Comparison of ENCODE assay signal across 14 cellular contexts in genomic region chr14:91062600-91062999, GRCh38. TPM values are rescaled to one million over a fixed set of nuclear protein-coding genes. Genes with fewer than 3 reads are reported as not detected.
DNase-seq lines count a peak whose midpoint lies in the region; ATAC-seq and TF ChIP-seq lines count a peak whose summit lies in the region.
"Had no signal": no experiment of that assay in that cellular context is flagged by ENCODE, and none has a peak within 500 bp of the region (broad histone marks: within the 10 kb centered on the region; RNA-seq: fewer than 3 reads in every experiment).

No MANE protein-coding gene starts in this region.

- H3K9me3 Mint-ChIP-seq in activated CD4-positive, alpha-beta memory T cell treated with anti-CD3 and anti-CD28 coated beads, Interleukin-2, amount 10 ng/mL, durations not matched to agents 7 days and 5 days, result peaks cover 5% of the 10 kb centered on the region
- H3K9me3 Mint-ChIP-seq in immature natural killer cell, result no peaks in the 10 kb centered on the region

- H3K4me3 ChIP-seq in BLaER1 (no peak overlapping the region), DND-41 (ENCODE audit: low read depth in 1 of 2, low read length in 2 of 2) (0 out of 4 replicates have a peak overlapping the region, but pooled peaks of 1 of the 2 experiments have one; percentile 3)
- H3K4me3 ChIP-seq: ascending aorta, colonic mucosa had no signal

- peaks cover 63% of the 10 kb centered on the region for H3K4me1 Mint-ChIP-seq in activated CD4-positive, alpha-beta memory T cell treated with anti-CD3 and anti-CD28 coated beads, Interleukin-2, amount 10 ng/mL, durations not matched to agents 7 days and 5 days
- peaks cover 65 to 71% of the 10 kb centered on the region in 2 donors for H3K4me1 Mint-ChIP-seq in immature natural killer cell

- H3K9me3 ChIP-seq in BLaER1 (no peaks in the 10 kb centered on the region), DND-41 (ENCODE audit: insufficient read depth, low read length, severe bottlenecking) (no peaks in the 10 kb centered on the region)
- H3K9me3 ChIP-seq: ascending aorta, BE2C, colonic mucosa had no signal

- POLR2A ChIA-PET in activated CD4-positive, alpha-beta memory T cell treated with anti-CD3 and anti-CD28 coated beads, Interleukin-2, amount 10 ng/mL, durations not matched to agents 7 days and 5 days (lab: Charles Lee), result interaction anchor here (0.9 to 15.3 kb wide), 14 partner anchors 10 to 354 kb away, joined by 3 to 488 read pairs (median 4); partner anchors contain the start of genes DGLUCY and GPR68

- peaks cover 36% of the 10 kb centered on the region for H3K4me1 ChIP-seq in BLaER1
- H3K4me1 ChIP-seq in DND-41 (ENCODE audit: insufficient read depth, low read length), result peaks cover 43% of the 10 kb centered on the region
- H3K4me1 ChIP-seq: colonic mucosa had no signal

- H3K27me3 Mint-ChIP-seq in activated CD4-positive, alpha-beta memory T cell treated with anti-CD3 and anti-CD28 coated beads, Interleukin-2, amount 10 ng/mL, durations not matched to agents 7 days and 5 days, result no peaks in the 10 kb centered on the region
- H3K27me3 Mint-ChIP-seq in immature natural killer cell (ENCODE audit: low read depth in 3 of 3), result peaks cover 0 to 7% (median 2%) of the 10 kb centered on the region in 3 donors
- H3K27me3 Mint-ChIP-seq: progenitor cell of endocrine pancreas had no signal

- CTCF ChIA-PET in activated CD4-positive, alpha-beta memory T cell treated with anti-CD3 and anti-CD28 coated beads, Interleukin-2, amount 10 ng/mL, durations not matched to agents 7 days and 5 days (lab: Charles Lee), result interaction anchor here (1.1 to 4.9 kb wide), 4 partner anchors 16 to 110 kb away, joined by 3 to 50 read pairs (median 13); partner anchors contain the start of gene DGLUCY

- H3K27ac Mint-ChIP-seq in activated CD4-positive, alpha-beta memory T cell treated with anti-CD3 and anti-CD28 coated beads, Interleukin-2, amount 10 ng/mL, durations not matched to agents 7 days and 5 days, result peak overlapping the region; percentile 82
- peak overlapping the region; percentile 90 to 99 (median 94) for H3K27ac Mint-ChIP-seq in immature natural killer cell
- H3K27ac Mint-ChIP-seq: progenitor cell of endocrine pancreas had no signal

- no peaks in the 10 kb centered on the region for H3K36me3 ChIP-seq in BLaER1
- no peaks in the 10 kb centered on the region; the same call in 1 of the 2 replicates for H3K36me3 ChIP-seq in DND-41 (ENCODE audit: insufficient read depth, low read length)
- H3K36me3 ChIP-seq: ascending aorta, BE2C, colonic mucosa had no signal

- H3K36me3 Mint-ChIP-seq in activated CD4-positive, alpha-beta memory T cell treated with anti-CD3 and anti-CD28 coated beads, Interleukin-2, amount 10 ng/mL, durations not matched to agents 7 days and 5 days (ENCODE audit: low read depth), result peaks cover 41% of the 10 kb centered on the region
- H3K36me3 Mint-ChIP-seq in immature natural killer cell, result peaks cover 4 to 6% (median 4%) of the 10 kb centered on the region in 3 donors

- peak overlapping the region; percentile 52 for H3K4me3 Mint-ChIP-seq in activated CD4-positive, alpha-beta memory T cell treated with anti-CD3 and anti-CD28 coated beads, Interleukin-2, amount 10 ng/mL, durations not matched to agents 7 days and 5 days
- peak overlapping the region; percentile 59 to 82 (median 66) for H3K4me3 Mint-ChIP-seq in immature natural killer cell

- H3K4me2 ChIP-seq in BLaER1 (peak overlapping the region; percentile 41), DND-41 (ENCODE audit: insufficient read depth, low read length) (peak overlapping the region; percentile 50; the same call in 1 of the 2 replicates)

- no peak for TF ChIP-seq CTCF in DND-41 (IDR thresholded peaks at IDR 0.05; ENCODE audit: borderline replicate concordance, extremely low read depth, low read length, poor library complexity, severe bottlenecking)

- peak overlapping the region; percentile 51 for H2AFZ ChIP-seq in DND-41 (ENCODE audit: low read depth, low read length)

- H4K20me1 ChIP-seq in BLaER1 (no peaks in the 10 kb centered on the region), DND-41 (ENCODE audit: insufficient read depth, low read length) (no peaks in the 10 kb centered on the region)

- H3K27me3 ChIP-seq in BLaER1 (no peaks in the 10 kb centered on the region), DND-41 (ENCODE audit: insufficient read depth, low read length, poor library complexity) (no peaks in the 10 kb centered on the region)
- H3K27me3 ChIP-seq: ascending aorta, BE2C, colonic mucosa had no signal

- DNase-seq in DND-41 (peak; percentile 15), immature natural killer cell (no peak), AG08396 (ENCODE audit: low spot score) (no peak), T-helper 9 cell (no peak)
- no peak for DNase-seq in activated CD4-positive, alpha-beta memory T cell treated with anti-CD3 and anti-CD28 coated beads, Interleukin-2, amount 10 ng/mL, durations not matched to agents 7 days and 5 days
- DNase-seq: activated CD8-positive, alpha-beta memory T cell treated with anti-CD3 and anti-CD28 coated beads, Interleukin-2, amount 50 U/mL, for 4 hours; BE2C; colonic mucosa; NCI-H2081; NCI-H526 treated with DMSO at 0.1 percent for 48 hours had no signal

- H3K9ac ChIP-seq in BLaER1 (no peak overlapping the region), DND-41 (ENCODE audit: low read depth, low read length) (peak overlapping the region; percentile 10; the same call in 1 of the 2 replicates)

- no peak overlapping the region for H3K27ac ChIP-seq in BLaER1
- H3K27ac ChIP-seq in DND-41 (ENCODE audit: low read length), result peak overlapping the region; percentile 67; the same call in 1 of the 2 replicates
- H3K27ac ChIP-seq: ascending aorta, colonic mucosa had no signal

- ATAC-seq in DND-41 (ENCODE audit: insufficient read depth, low read depth) (no peak), HG03354 (IDR thresholded peaks at IDR 0.05; ENCODE audit: poor library complexity, severe bottlenecking, unreplicated experiment) (no peak)

- peaks cover 6% of the 10 kb centered on the region for H3K79me2 ChIP-seq in DND-41 (ENCODE audit: insufficient read depth, low read length)

RNA-seq across cellular contexts. Expression of gene RPS6KA5, which starts 2.2 kb away (rescaled TPM):
- total RNA-seq in activated CD4-positive, alpha-beta memory T cell treated with anti-CD3 and anti-CD28 coated beads, Interleukin-2, amount 10 ng/mL, durations not matched to agents 7 days and 5 days, result 10 to 100 TPM; 44.5 to 49.9 TPM
- 10 to 100 TPM; 11.1 to 19.0 (median 16.6) TPM for polyA plus RNA-seq in immature natural killer cell

RNA-seq across cellular contexts. Expression of gene DGLUCY, which starts 51.3 kb away (rescaled TPM):
- total RNA-seq in activated CD4-positive, alpha-beta memory T cell treated with anti-CD3 and anti-CD28 coated beads, Interleukin-2, amount 10 ng/mL, durations not matched to agents 7 days and 5 days, result 100 to 1,000 TPM; 112 to 115 TPM
- polyA plus RNA-seq in immature natural killer cell, result 10 to 100 TPM; 31.8 to 71.6 (median 50.5) TPM
